ENCODE assay signal across 1 cellular context in the genomic region with DNA sequence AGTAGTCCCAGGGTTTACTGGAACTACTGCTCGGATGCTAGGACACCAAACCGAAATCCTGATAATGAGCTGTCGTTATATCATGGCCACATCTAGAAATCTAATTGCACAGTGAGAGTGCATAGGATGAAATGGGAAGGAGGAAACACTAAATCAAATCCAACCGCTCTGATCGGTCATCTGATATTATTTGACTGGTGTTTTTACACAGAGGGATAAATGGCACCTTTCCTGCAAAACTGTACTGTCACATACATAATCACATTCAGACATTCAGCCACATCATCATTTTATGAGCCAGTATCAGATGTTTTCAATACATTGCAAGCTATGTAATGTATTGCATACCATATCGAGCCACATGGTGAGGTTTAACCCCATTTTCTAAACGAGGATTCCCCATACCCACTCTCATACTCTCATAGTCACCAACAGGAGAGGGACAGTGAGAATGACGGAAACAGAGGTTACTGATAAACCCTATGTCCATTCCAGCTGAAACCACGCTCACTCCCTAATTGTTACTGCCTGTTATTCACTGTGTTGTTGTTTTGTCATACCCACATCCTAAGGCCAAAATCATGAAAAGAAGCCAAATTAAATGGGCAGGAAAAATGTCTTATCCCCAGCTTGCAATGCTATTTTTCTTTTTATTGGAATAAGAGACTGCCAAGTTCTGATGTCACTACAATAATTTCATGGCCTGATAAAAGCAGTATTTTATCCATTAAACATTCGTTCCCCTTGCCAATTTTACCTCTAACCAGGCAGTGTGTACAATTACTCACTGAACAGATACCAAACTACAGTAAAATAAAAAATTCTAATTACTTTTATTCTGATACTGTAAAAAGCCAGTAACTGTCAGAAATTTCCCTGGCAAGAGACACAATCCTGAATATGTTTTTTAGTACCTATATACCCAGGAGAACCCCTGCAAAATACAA.
TF ChIP-seq lines count a peak whose summit lies in the region.

No MANE protein-coding gene starts in this region.

TF ChIP-seq in GM12878, 131 proteins besides CTCF, POLR2A, EP300 and RAD21:
- TF ChIP-seq SMAD1 (IDR thresholded peaks at IDR 0.05; ENCODE audit: low read depth, partially characterized antibody), result no peak
- TF ChIP-seq EGR1 (IDR thresholded peaks at IDR 0.05; ENCODE audit: borderline replicate concordance in 1 of 2, low read depth in 2 of 2, low read length in 2 of 2), result no peak
- no peak for TF ChIP-seq CBX3 (IDR thresholded peaks at IDR 0.05; ENCODE audit: borderline replicate concordance, low read depth)
- TF ChIP-seq, protein P1, sequence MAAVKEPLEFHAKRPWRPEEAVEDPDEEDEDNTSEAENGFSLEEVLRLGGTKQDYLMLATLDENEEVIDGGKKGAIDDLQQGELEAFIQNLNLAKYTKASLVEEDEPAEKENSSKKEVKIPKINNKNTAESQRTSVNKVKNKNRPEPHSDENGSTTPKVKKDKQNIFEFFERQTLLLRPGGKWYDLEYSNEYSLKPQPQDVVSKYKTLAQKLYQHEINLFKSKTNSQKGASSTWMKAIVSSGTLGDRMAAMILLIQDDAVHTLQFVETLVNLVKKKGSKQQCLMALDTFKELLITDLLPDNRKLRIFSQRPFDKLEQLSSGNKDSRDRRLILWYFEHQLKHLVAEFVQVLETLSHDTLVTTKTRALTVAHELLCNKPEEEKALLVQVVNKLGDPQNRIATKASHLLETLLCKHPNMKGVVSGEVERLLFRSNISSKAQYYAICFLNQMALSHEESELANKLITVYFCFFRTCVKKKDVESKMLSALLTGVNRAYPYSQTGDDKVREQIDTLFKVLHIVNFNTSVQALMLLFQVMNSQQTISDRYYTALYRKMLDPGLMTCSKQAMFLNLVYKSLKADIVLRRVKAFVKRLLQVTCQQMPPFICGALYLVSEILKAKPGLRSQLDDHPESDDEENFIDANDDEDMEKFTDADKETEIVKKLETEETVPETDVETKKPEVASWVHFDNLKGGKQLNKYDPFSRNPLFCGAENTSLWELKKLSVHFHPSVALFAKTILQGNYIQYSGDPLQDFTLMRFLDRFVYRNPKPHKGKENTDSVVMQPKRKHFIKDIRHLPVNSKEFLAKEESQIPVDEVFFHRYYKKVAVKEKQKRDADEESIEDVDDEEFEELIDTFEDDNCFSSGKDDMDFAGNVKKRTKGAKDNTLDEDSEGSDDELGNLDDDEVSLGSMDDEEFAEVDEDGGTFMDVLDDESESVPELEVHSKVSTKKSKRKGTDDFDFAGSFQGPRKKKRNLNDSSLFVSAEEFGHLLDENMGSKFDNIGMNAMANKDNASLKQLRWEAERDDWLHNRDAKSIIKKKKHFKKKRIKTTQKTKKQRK (IDR thresholded peaks at IDR 0.05; ENCODE audit: low read depth, low read length), result no peak
- no peak for TF ChIP-seq NFXL1 (IDR thresholded peaks at IDR 0.05; ENCODE audit: borderline replicate concordance)
- no peak for TF ChIP-seq KAT2A (conservative IDR thresholded peaks at IDR 0.05; ENCODE audit: control insufficient read depth, low read depth, low read length)
- TF ChIP-seq, protein P2, sequence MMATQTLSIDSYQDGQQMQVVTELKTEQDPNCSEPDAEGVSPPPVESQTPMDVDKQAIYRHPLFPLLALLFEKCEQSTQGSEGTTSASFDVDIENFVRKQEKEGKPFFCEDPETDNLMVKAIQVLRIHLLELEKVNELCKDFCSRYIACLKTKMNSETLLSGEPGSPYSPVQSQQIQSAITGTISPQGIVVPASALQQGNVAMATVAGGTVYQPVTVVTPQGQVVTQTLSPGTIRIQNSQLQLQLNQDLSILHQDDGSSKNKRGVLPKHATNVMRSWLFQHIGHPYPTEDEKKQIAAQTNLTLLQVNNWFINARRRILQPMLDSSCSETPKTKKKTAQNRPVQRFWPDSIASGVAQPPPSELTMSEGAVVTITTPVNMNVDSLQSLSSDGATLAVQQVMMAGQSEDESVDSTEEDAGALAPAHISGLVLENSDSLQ (IDR thresholded peaks at IDR 0.05), result no peak
- no peak for TF ChIP-seq ZNF384 (IDR thresholded peaks at IDR 0.05; ENCODE audit: borderline replicate concordance, low read depth, low read length)
- no peak for TF ChIP-seq SIX5 (IDR thresholded peaks at IDR 0.05; ENCODE audit: low read depth, low read length, severe bottlenecking)
- TF ChIP-seq BACH1 (IDR thresholded peaks at IDR 0.05; ENCODE audit: borderline replicate concordance), result no peak
- TF ChIP-seq RFX5 (IDR thresholded peaks at IDR 0.05; ENCODE audit: low read depth, low read length), result no peak
- TF ChIP-seq, protein P3, sequence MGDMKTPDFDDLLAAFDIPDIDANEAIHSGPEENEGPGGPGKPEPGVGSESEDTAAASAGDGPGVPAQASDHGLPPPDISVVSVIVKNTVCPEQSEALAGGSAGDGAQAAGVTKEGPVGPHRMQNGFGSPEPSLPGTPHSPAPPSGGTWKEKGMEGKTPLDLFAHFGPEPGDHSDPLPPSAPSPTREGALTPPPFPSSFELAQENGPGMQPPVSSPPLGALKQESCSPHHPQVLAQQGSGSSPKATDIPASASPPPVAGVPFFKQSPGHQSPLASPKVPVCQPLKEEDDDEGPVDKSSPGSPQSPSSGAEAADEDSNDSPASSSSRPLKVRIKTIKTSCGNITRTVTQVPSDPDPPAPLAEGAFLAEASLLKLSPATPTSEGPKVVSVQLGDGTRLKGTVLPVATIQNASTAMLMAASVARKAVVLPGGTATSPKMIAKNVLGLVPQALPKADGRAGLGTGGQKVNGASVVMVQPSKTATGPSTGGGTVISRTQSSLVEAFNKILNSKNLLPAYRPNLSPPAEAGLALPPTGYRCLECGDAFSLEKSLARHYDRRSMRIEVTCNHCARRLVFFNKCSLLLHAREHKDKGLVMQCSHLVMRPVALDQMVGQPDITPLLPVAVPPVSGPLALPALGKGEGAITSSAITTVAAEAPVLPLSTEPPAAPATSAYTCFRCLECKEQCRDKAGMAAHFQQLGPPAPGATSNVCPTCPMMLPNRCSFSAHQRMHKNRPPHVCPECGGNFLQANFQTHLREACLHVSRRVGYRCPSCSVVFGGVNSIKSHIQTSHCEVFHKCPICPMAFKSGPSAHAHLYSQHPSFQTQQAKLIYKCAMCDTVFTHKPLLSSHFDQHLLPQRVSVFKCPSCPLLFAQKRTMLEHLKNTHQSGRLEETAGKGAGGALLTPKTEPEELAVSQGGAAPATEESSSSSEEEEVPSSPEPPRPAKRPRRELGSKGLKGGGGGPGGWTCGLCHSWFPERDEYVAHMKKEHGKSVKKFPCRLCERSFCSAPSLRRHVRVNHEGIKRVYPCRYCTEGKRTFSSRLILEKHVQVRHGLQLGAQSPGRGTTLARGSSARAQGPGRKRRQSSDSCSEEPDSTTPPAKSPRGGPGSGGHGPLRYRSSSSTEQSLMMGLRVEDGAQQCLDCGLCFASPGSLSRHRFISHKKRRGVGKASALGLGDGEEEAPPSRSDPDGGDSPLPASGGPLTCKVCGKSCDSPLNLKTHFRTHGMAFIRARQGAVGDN (IDR thresholded peaks at IDR 0.05), result no peak
- TF ChIP-seq ZNF622 (IDR thresholded peaks at IDR 0.05), result no peak
- no peak for TF ChIP-seq SUZ12 (IDR thresholded peaks at IDR 0.05; ENCODE audit: unreplicated experiment)
- TF ChIP-seq ZNF24 (IDR thresholded peaks at IDR 0.05), result no peak
- TF ChIP-seq MYB (IDR thresholded peaks at IDR 0.05; ENCODE audit: borderline replicate concordance, low read depth, low read length), result no peak
- no peak for TF ChIP-seq RELA (IDR thresholded peaks at IDR 0.05; ENCODE audit: borderline replicate concordance, partially characterized antibody)
- TF ChIP-seq, protein P4, sequence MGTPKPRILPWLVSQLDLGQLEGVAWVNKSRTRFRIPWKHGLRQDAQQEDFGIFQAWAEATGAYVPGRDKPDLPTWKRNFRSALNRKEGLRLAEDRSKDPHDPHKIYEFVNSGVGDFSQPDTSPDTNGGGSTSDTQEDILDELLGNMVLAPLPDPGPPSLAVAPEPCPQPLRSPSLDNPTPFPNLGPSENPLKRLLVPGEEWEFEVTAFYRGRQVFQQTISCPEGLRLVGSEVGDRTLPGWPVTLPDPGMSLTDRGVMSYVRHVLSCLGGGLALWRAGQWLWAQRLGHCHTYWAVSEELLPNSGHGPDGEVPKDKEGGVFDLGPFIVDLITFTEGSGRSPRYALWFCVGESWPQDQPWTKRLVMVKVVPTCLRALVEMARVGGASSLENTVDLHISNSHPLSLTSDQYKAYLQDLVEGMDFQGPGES (IDR thresholded peaks at IDR 0.05), result no peak
